ENCODE assay signal across 7 cellular contexts in genomic region chr17:68511671-68512246, GRCh38. TPM values are rescaled to one million over a fixed set of nuclear protein-coding genes. Genes with fewer than 3 reads are reported as not detected.
DNase-seq lines count a peak whose midpoint lies in the region; TF ChIP-seq lines count a peak whose summit lies in the region.

No MANE protein-coding gene starts in this region.

- H3K36me3 Mint-ChIP-seq in HFFc6 (ENCODE audit: low read depth) = peaks cover 26% of the 10 kb centered on the region

- peak overlapping the region; percentile 95 for H3K4me3 Mint-ChIP-seq in HFFc6

- H3K4me1 Mint-ChIP-seq in HFFc6 (ENCODE audit: low read depth) = peaks cover 45% of the 10 kb centered on the region

- TF ChIP-seq CTCF in GM13976 (IDR thresholded peaks at IDR 0.05; ENCODE audit: borderline replicate concordance, control extremely low read depth, extremely low read depth, insufficient read depth, missing control alignments) (peak; percentile 9), HFFc6 (IDR thresholded peaks at IDR 0.05) (0 out of 2 replicates have a peak, but pooled peaks have one; percentile 4)

- in situ Hi-C loops in GM13976 (cut with MboI; ENCODE audit: low sequenced_read_pairs, unreplicated experiment) = no loop called here
- in situ Hi-C loops in T47D (cut with HindIII; ENCODE audit: low pct_unique_long_range_greater_than_20kb, low sequenced_read_pairs) = no loop called here

- DNase-seq in GM13976 (ENCODE audit: low spot score) (peak; percentile 79), HFFc6 (peak; percentile 63), NCI-H1105 (lab: John Stamatoyannopoulos, UW) (peak; percentile 67), T-helper 22 cell (ENCODE audit: low read depth) (peak; percentile 68), T47D (ENCODE audit: low read depth in 1 of 2, low spot score in 1 of 2) (peak; percentile 68 to 87), iPS-NIHi7 (ENCODE audit: extremely low spot score) (peak; percentile 73), smooth muscle cell of the brain vasculature (ENCODE audit: low read depth, low spot score) (peak; percentile 31)

- H3K9me3 Mint-ChIP-seq in HFFc6 = no peaks in the 10 kb centered on the region

- peak overlapping the region; percentile 100 for H3K27ac Mint-ChIP-seq in HFFc6

- peaks cover 3% of the 10 kb centered on the region; the same call in 1 of the 2 replicates for H3K27me3 Mint-ChIP-seq in HFFc6 (ENCODE audit: insufficient read depth)

RNA-seq across cellular contexts. Expression of gene PRKAR1A, which starts 0.5 kb away (rescaled TPM):
- total RNA-seq in HFFc6 (2021; fragmentation: NEBNext Ultra II Directional; extraction: Animal tissue kit (Norgen Biotek cat#: 25700)) = 100 to 1,000 TPM; 265 to 302 (median 292) TPM

RNA-seq across cellular contexts. Expression of gene WIPI1, which starts 54.5 kb away (rescaled TPM):
- total RNA-seq in HFFc6 (2021; fragmentation: NEBNext Ultra II Directional; extraction: Animal tissue kit (Norgen Biotek cat#: 25700)) = 10 to 100 TPM; 62.6 to 90.9 (median 84.9) TPM

Comparison
In these comparisons a context has a peak if more than half of its experiments do, and no peak if none do; other contexts are left out.
1. Peak in every context shown above with its lines: DNase-seq.